3 cellular contexts compared by ENCODE assay signal in the genomic region with DNA sequence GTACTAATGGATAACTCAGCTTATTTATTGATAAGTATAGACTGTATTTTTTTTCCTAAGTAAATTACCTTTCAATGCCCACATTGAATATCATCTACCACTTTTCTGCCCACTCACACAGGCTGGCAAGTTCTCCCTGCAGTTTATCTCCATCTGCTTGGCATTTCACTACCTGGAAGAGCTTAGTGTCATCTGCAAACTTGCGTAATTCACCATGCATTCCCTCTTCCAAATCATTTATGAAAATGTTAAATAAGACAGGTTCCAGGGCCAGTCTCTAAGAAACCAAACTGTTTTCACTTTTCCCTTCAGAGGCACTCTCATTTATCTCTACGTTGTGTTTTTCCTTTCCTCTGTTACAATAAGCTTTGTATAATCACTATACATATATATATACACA.
TF ChIP-seq lines count a peak whose summit lies in the region.

No MANE protein-coding gene starts in this region.

TF ChIP-seq in SK-N-SH treated with all-trans-retinoic acid at 6 μM for 48 hours, 23 proteins besides CTCF, POLR2A, EP300 and RAD21:
- TF ChIP-seq CSRNP3 (CRISPR knock-in tag; IDR thresholded peaks at IDR 0.05) (no peak), BACH2 (CRISPR knock-in tag; IDR thresholded peaks at IDR 0.05; ENCODE audit: borderline replicate concordance) (no peak), ZNF70 (CRISPR knock-in tag; IDR thresholded peaks at IDR 0.05) (no peak), ISL1 (CRISPR knock-in tag; IDR thresholded peaks at IDR 0.05) (peak; percentile 44), ZNF565 (CRISPR knock-in tag; conservative IDR thresholded peaks at IDR 0.05; ENCODE audit: low read depth) (no peak), ZNF8 (CRISPR knock-in tag; IDR thresholded peaks at IDR 0.05) (no peak)
- TF ChIP-seq, protein P1, sequence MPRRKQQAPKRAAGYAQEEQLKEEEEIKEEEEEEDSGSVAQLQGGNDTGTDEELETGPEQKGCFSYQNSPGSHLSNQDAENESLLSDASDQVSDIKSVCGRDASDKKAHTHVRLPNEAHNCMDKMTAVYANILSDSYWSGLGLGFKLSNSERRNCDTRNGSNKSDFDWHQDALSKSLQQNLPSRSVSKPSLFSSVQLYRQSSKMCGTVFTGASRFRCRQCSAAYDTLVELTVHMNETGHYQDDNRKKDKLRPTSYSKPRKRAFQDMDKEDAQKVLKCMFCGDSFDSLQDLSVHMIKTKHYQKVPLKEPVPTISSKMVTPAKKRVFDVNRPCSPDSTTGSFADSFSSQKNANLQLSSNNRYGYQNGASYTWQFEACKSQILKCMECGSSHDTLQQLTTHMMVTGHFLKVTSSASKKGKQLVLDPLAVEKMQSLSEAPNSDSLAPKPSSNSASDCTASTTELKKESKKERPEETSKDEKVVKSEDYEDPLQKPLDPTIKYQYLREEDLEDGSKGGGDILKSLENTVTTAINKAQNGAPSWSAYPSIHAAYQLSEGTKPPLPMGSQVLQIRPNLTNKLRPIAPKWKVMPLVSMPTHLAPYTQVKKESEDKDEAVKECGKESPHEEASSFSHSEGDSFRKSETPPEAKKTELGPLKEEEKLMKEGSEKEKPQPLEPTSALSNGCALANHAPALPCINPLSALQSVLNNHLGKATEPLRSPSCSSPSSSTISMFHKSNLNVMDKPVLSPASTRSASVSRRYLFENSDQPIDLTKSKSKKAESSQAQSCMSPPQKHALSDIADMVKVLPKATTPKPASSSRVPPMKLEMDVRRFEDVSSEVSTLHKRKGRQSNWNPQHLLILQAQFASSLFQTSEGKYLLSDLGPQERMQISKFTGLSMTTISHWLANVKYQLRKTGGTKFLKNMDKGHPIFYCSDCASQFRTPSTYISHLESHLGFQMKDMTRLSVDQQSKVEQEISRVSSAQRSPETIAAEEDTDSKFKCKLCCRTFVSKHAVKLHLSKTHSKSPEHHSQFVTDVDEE (CRISPR knock-in tag; IDR thresholded peaks at IDR 0.05): no peak

TF ChIP-seq in SK-N-SH, 30 proteins besides CTCF, POLR2A, EP300 and RAD21 (continued from another document and continues in another):
- TF ChIP-seq, protein P2, sequence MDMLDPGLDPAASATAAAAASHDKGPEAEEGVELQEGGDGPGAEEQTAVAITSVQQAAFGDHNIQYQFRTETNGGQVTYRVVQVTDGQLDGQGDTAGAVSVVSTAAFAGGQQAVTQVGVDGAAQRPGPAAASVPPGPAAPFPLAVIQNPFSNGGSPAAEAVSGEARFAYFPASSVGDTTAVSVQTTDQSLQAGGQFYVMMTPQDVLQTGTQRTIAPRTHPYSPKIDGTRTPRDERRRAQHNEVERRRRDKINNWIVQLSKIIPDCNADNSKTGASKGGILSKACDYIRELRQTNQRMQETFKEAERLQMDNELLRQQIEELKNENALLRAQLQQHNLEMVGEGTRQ (IDR thresholded peaks at IDR 0.05; ENCODE audit: borderline replicate concordance, low read depth, low read length): no peak
- no peak for TF ChIP-seq RCOR1 (IDR thresholded peaks at IDR 0.05; ENCODE audit: low read length)
- no peak for TF ChIP-seq REST (IDR thresholded peaks at IDR 0.05; ENCODE audit: low read depth, low read length)
- TF ChIP-seq NFIC (IDR thresholded peaks at IDR 0.05; ENCODE audit: borderline replicate concordance): no peak
- no peak for TF ChIP-seq CHD2 (IDR thresholded peaks at IDR 0.05; ENCODE audit: low read length, partially characterized antibody)
- TF ChIP-seq PBX3 (IDR thresholded peaks at IDR 0.05): no peak
- no peak for TF ChIP-seq EZH2phosphoT487 (IDR thresholded peaks at IDR 0.05; ENCODE audit: borderline replicate concordance, low read depth)
- TF ChIP-seq, protein P3, sequence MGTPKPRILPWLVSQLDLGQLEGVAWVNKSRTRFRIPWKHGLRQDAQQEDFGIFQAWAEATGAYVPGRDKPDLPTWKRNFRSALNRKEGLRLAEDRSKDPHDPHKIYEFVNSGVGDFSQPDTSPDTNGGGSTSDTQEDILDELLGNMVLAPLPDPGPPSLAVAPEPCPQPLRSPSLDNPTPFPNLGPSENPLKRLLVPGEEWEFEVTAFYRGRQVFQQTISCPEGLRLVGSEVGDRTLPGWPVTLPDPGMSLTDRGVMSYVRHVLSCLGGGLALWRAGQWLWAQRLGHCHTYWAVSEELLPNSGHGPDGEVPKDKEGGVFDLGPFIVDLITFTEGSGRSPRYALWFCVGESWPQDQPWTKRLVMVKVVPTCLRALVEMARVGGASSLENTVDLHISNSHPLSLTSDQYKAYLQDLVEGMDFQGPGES (IDR thresholded peaks at IDR 0.05; ENCODE audit: low read depth, low read length): no peak
- TF ChIP-seq, protein P4, sequence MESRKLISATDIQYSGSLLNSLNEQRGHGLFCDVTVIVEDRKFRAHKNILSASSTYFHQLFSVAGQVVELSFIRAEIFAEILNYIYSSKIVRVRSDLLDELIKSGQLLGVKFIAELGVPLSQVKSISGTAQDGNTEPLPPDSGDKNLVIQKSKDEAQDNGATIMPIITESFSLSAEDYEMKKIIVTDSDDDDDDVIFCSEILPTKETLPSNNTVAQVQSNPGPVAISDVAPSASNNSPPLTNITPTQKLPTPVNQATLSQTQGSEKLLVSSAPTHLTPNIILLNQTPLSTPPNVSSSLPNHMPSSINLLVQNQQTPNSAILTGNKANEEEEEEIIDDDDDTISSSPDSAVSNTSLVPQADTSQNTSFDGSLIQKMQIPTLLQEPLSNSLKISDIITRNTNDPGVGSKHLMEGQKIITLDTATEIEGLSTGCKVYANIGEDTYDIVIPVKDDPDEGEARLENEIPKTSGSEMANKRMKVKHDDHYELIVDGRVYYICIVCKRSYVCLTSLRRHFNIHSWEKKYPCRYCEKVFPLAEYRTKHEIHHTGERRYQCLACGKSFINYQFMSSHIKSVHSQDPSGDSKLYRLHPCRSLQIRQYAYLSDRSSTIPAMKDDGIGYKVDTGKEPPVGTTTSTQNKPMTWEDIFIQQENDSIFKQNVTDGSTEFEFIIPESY (IDR thresholded peaks at IDR 0.05; ENCODE audit: borderline replicate concordance, low read depth): no peak
- no peak for TF ChIP-seq FOSL2 (IDR thresholded peaks at IDR 0.05; ENCODE audit: borderline replicate concordance, low read depth)
- no peak for TF ChIP-seq SIN3A (IDR thresholded peaks at IDR 0.05; ENCODE audit: borderline replicate concordance, low read depth, low read length)
- no peak for TF ChIP-seq FOXM1 (IDR thresholded peaks at IDR 0.05; ENCODE audit: low read depth)
- no peak for TF ChIP-seq ELF1 (IDR thresholded peaks at IDR 0.05)
- TF ChIP-seq TAF1 (IDR thresholded peaks at IDR 0.05; ENCODE audit: borderline replicate concordance, low read depth, low read length): no peak

TF ChIP-seq in IMR-90, 13 proteins besides CTCF, POLR2A, EP300 and RAD21 (continued from another document):
- no peak for TF ChIP-seq BHLHE40 (IDR thresholded peaks at IDR 0.05; ENCODE audit: low read depth, low read length)
- no peak for TF ChIP-seq MAFK (IDR thresholded peaks at IDR 0.05; ENCODE audit: low read depth, low read length)
- TF ChIP-seq MAZ (IDR thresholded peaks at IDR 0.05; ENCODE audit: borderline replicate concordance, low read depth, low read length): no peak
